ENCODE assay signal across 1 cellular context in genomic region chr10:133056651-133057178, GRCh38.
TF ChIP-seq lines count a peak whose summit lies in the region.

No MANE protein-coding gene starts in this region.

TF ChIP-seq in A549, 52 proteins besides CTCF, POLR2A, EP300 and RAD21 (continued from another document):
- no peak for TF ChIP-seq HOXB13 (CRISPR knock-in tag; IDR thresholded peaks at IDR 0.05; ENCODE audit: low read depth)
- no peak for TF ChIP-seq KDM1A (IDR thresholded peaks at IDR 0.05; ENCODE audit: low read depth)
- no peak for TF ChIP-seq KDM5A (IDR thresholded peaks at IDR 0.05)
- TF ChIP-seq, protein P1, sequence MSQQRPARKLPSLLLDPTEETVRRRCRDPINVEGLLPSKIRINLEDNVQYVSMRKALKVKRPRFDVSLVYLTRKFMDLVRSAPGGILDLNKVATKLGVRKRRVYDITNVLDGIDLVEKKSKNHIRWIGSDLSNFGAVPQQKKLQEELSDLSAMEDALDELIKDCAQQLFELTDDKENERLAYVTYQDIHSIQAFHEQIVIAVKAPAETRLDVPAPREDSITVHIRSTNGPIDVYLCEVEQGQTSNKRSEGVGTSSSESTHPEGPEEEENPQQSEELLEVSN (IDR thresholded peaks at IDR 0.05; ENCODE audit: borderline replicate concordance, low read depth), result no peak
- no peak for TF ChIP-seq RARB (CRISPR knock-in tag; IDR thresholded peaks at IDR 0.05)
